Comparison of ENCODE assay signal across 17 cellular contexts in genomic region chr18:53416985-53417384, GRCh38.
"Had no signal": no experiment of that assay in that cellular context is flagged by ENCODE, and none has a peak within 500 bp of the region (broad histone marks: within the 10 kb centered on the region; RNA-seq: fewer than 3 reads in every experiment).

No MANE protein-coding gene starts in this region.

- H3K4me3 ChIP-seq: coronary artery, left ventricle myocardium inferior, ovary, sigmoid colon, transverse colon had no signal

- H3K27me3 ChIP-seq: ovary, sigmoid colon, transverse colon had no signal

- H3K27ac ChIP-seq: coronary artery, epithelial cell of prostate, left ventricle myocardium inferior, ovary, sigmoid colon, transverse colon had no signal

- DNase-seq: activated CD4-positive, alpha-beta memory T cell treated with anti-CD3 and anti-CD28 coated beads, Interleukin-2, amount 10 ng/mL, durations not matched to agents 7 days and 5 days; activated CD8-positive, alpha-beta memory T cell treated with anti-CD3 and anti-CD28 coated beads, Interleukin-2, amount 50 U/mL, for 4 hours; activated naive CD4-positive, alpha-beta T cell treated with Interleukin-2 at 50 U/mL for 16 hours; activated naive CD8-positive, alpha-beta T cell treated with anti-CD3 and anti-CD28 coated beads, Interleukin-2, amount 50 U/mL, for 24 hours; central memory CD4-positive, alpha-beta T cell; effector memory CD4-positive, alpha-beta T cell; left ventricle myocardium inferior; ovary; sigmoid colon; stimulated activated CD4-positive, alpha-beta T cell treated with anti-CD3 and anti-CD28 coated beads, Interleukin-2, amount 100 ng/mL, for 24 hours; stimulated activated naive CD4-positive, alpha-beta T cell; substantia nigra; transverse colon had no signal

- H3K27me3 Mint-ChIP-seq: activated CD4-positive, alpha-beta memory T cell treated with anti-CD3 and anti-CD28 coated beads, Interleukin-2, amount 10 ng/mL, durations not matched to agents 7 days and 5 days; activated naive CD8-positive, alpha-beta T cell treated with anti-CD3 and anti-CD28 coated beads, Interleukin-2, amount 50 U/mL, for 24 hours; memory B cell had no signal

- H3K36me3 Mint-ChIP-seq: memory B cell had no signal

- H3K36me3 ChIP-seq: left ventricle myocardium inferior, ovary, sigmoid colon, transverse colon had no signal

- H3K9me3 ChIP-seq: left ventricle myocardium inferior, ovary, transverse colon had no signal

- H3K27ac Mint-ChIP-seq: activated CD4-positive, alpha-beta memory T cell treated with anti-CD3 and anti-CD28 coated beads, Interleukin-2, amount 10 ng/mL, durations not matched to agents 7 days and 5 days; activated naive CD8-positive, alpha-beta T cell treated with anti-CD3 and anti-CD28 coated beads, Interleukin-2, amount 50 U/mL, for 24 hours; activated T-helper 1 cell treated with anti-CD3 and anti-CD28 coated beads, Interleukin-12 subunit alpha, Interleukin-12 subunit beta, Interleukin-2, Interleukin-4 antibody, amounts not matched to agents 30 ng/mL and 10 ng/mL and 1 ng/mL, durations not matched to agents 14 hours and 24 hours and 36 hours; memory B cell had no signal

- H3K4me1 ChIP-seq: left ventricle myocardium inferior, sigmoid colon, transverse colon had no signal

- H3K4me1 Mint-ChIP-seq: activated CD4-positive, alpha-beta memory T cell treated with anti-CD3 and anti-CD28 coated beads, Interleukin-2, amount 10 ng/mL, durations not matched to agents 7 days and 5 days; activated naive CD8-positive, alpha-beta T cell treated with anti-CD3 and anti-CD28 coated beads, Interleukin-2, amount 50 U/mL, for 24 hours; memory B cell had no signal

- H3K4me3 Mint-ChIP-seq: activated CD4-positive, alpha-beta memory T cell treated with anti-CD3 and anti-CD28 coated beads, Interleukin-2, amount 10 ng/mL, durations not matched to agents 7 days and 5 days; activated naive CD8-positive, alpha-beta T cell treated with anti-CD3 and anti-CD28 coated beads, Interleukin-2, amount 50 U/mL, for 24 hours; activated T-helper 1 cell treated with anti-CD3 and anti-CD28 coated beads, Interleukin-12 subunit alpha, Interleukin-12 subunit beta, Interleukin-2, Interleukin-4 antibody, amounts not matched to agents 30 ng/mL and 10 ng/mL and 1 ng/mL, durations not matched to agents 14 hours and 24 hours and 36 hours; memory B cell had no signal

- H3K9me3 Mint-ChIP-seq: activated naive CD8-positive, alpha-beta T cell treated with anti-CD3 and anti-CD28 coated beads, Interleukin-2, amount 50 U/mL, for 24 hours; activated T-helper 1 cell treated with anti-CD3 and anti-CD28 coated beads, Interleukin-12 subunit alpha, Interleukin-12 subunit beta, Interleukin-2, Interleukin-4 antibody, amounts not matched to agents 30 ng/mL and 10 ng/mL and 1 ng/mL, durations not matched to agents 14 hours and 24 hours and 36 hours; memory B cell had no signal
